In genomic region chr22:48507171-48507570, GRCh38 we compare ENCODE assay signal across 21 cellular contexts.
DNase-seq lines count a peak whose midpoint lies in the region; ATAC-seq, FAIRE-seq and TF ChIP-seq lines count a peak whose summit lies in the region.
"Had no signal": no experiment of that assay in that cellular context is flagged by ENCODE, and none has a peak within 500 bp of the region (broad histone marks: within the 10 kb centered on the region; RNA-seq: fewer than 3 reads in every experiment).

No MANE protein-coding gene starts in this region.

- no peak for TF ChIP-seq POLR2A in H1 (IDR thresholded peaks at IDR 0.05; ENCODE audit: control extremely low read depth in 1 of 2, low read depth in 2 of 2, low read length in 2 of 2)

- no peak overlapping the region for H2BK20ac ChIP-seq in H1 (ENCODE audit: low read length)

- no peak overlapping the region for H2BK15ac ChIP-seq in H1 (ENCODE audit: low read length)

- H3K79me2 ChIP-seq in H1 (ENCODE audit: control insufficient read depth in 1 of 2, insufficient read depth in 2 of 2, low read length in 2 of 2): peaks cover 0 to 42% of the 10 kb centered on the region in 2 experiments; a peak in 2 of 4 replicates

- DNase-seq in NCI-H2029 (lab: John Stamatoyannopoulos, UW) (peak; percentile 35), NCI-H2029 treated with DMSO at 0.1 percent for 48 hours (lab: John Stamatoyannopoulos, UW) (no peak), Right ventricle myocardium inferior (ENCODE audit: missing footprints) (peak; percentile 25), left ventricle myocardium inferior (no peak), DMS79 treated with DMSO at 0.1 percent for 48 hours (lab: John Stamatoyannopoulos, UW) (peak; percentile 33), H1 (ENCODE audit: low read depth in 1 of 2, low spot score in 2 of 2) (no peak), NCI-H69 (lab: John Stamatoyannopoulos, UW) (no peak)
- DNase-seq in stimulated activated CD4-positive, alpha-beta T cell treated with anti-CD3 and anti-CD28 coated beads, Interleukin-2, amount 100 ng/mL, for 48 hours: no peak
- DNase-seq: CD4-positive, CD25-positive, alpha-beta regulatory T cell; DMS 273 treated with DMSO at 0.1 percent for 48 hours; DND-41; GDM1; H9 had no signal

- no peak overlapping the region for H3K4me3 ChIP-seq in left ventricle myocardium inferior
- H3K4me3 ChIP-seq in H1 (ENCODE audit: extremely low read depth in 1 of 4, insufficient read depth in 2 of 4, low read depth in 3 of 4, low read length in 4 of 4): no peak overlapping the region
- H3K4me3 ChIP-seq: BLaER1, GM12878 had no signal

- H3K4me2 ChIP-seq in H1 (ENCODE audit: insufficient read depth in 1 of 2, low read depth in 2 of 2, low read length in 2 of 2): no peak overlapping the region
- H3K4me2 ChIP-seq: BLaER1 had no signal

- H3K4me1 ChIP-seq in left ventricle myocardium inferior: no peaks in the 10 kb centered on the region
- H3K4me1 ChIP-seq in H1 (replicated peaks in 1 of 4; ENCODE audit: control insufficient read depth in 3 of 4, insufficient read depth in 4 of 4, low read length in 3 of 4): peaks cover 0 to 10% (median 5%) of the 10 kb centered on the region in 4 experiments; a peak in 4 of 7 replicates
- H3K4me1 ChIP-seq: BLaER1 had no signal

- no peak overlapping the region for H3K9ac ChIP-seq in H1 (replicated peaks in 1 of 4; ENCODE audit: extremely low read depth in 1 of 4, low read depth in 3 of 4, low read length in 3 of 4)
- H3K9ac ChIP-seq: BLaER1 had no signal

- no peak for FAIRE-seq in H1 (lab: Jason Lieb, UNC)
- FAIRE-seq: A204.1, D721Med, GM12878 had no signal

- H4K5ac ChIP-seq in H1 (ENCODE audit: insufficient read length, low read depth, low read length): no peak overlapping the region

- peaks cover 16% of the 10 kb centered on the region for H3K79me1 ChIP-seq in H1 (ENCODE audit: low read depth, low read length)

- no peak overlapping the region for H4K91ac ChIP-seq in H1 (replicated peaks; ENCODE audit: insufficient read length, low read length)

- peaks cover 9 to 18% of the 10 kb centered on the region in 2 experiments for H4K20me1 ChIP-seq in H1 (replicated peaks in 1 of 2; ENCODE audit: control insufficient read depth in 1 of 2, insufficient read depth in 2 of 2, low read length in 2 of 2)
- H4K20me1 ChIP-seq: BLaER1 had no signal

- POLR2A ChIA-PET in H1 (lab: Charles Lee; ENCODE audit: partially characterized antibody): no interaction called here

- no peak overlapping the region for H3K23ac ChIP-seq in H1 (ENCODE audit: insufficient read length)

- H4K8ac ChIP-seq in H1 (ENCODE audit: extremely low read depth, insufficient read depth, low read length): peak overlapping the region; percentile 2; the same call in 1 of the 2 replicates

- ATAC-seq in Right ventricle myocardium inferior: no peak
- ATAC-seq: CD8-positive, alpha-beta T cell; GM12878; HCT116 had no signal

- no peak for TF ChIP-seq EP300 in H1 (IDR thresholded peaks at IDR 0.05; ENCODE audit: borderline replicate concordance in 1 of 2, low read depth in 2 of 2, low read length in 2 of 2)

- 78% methylated on average over 5 of the region's 9 CpGs; no CpG with 5 or more reads in 1 of the 2 experiments for WGBS in H1 (ENCODE audit: extremely low coverage in 1 of 2, insufficient coverage in 1 of 2, insufficient read length in 1 of 2, insufficient replicate concordance in 2 of 2, low coverage in 1 of 2, low lambda C conversion rate in 2 of 2, missing lambda C conversion rate in 1 of 2), 2 experiments

- no peak overlapping the region for H2BK5ac ChIP-seq in H1 (ENCODE audit: low read depth, low read length)

- H3K23me2 ChIP-seq in H1 (ENCODE audit: low read depth, low read length): no peaks in the 10 kb centered on the region

- no peak overlapping the region for H2AFZ ChIP-seq in H1 (ENCODE audit: low read length)

- H3K27me3 ChIP-seq in left ventricle myocardium inferior (ENCODE audit: low read depth) (peaks cover 76% of the 10 kb centered on the region), H1 (replicated peaks in 1 of 4; ENCODE audit: control insufficient read depth in 3 of 4, extremely low read depth in 1 of 4, insufficient read depth in 3 of 4, low read length in 3 of 4) (no peaks in the 10 kb centered on the region)
- H3K27me3 ChIP-seq: BLaER1 had no signal

- intact Hi-C loops in Right ventricle myocardium inferior (cut with DNase I) (no loop called here), left ventricle myocardium inferior (cut with micrococcal nuclease) (no loop called here)

- no peak overlapping the region for H3K18ac ChIP-seq in H1 (ENCODE audit: extremely low read depth, low read length)

- H3K27ac ChIP-seq in left ventricle myocardium inferior (replicated peaks) (no peak overlapping the region), H1 (ENCODE audit: low read depth, low read length) (no peak overlapping the region)
- H3K27ac ChIP-seq: 22Rv1, BLaER1, C4-2B had no signal

- H3K4ac ChIP-seq in H1 (replicated peaks; ENCODE audit: insufficient read length, low read depth, low read length): no peak overlapping the region

- no peak for TF ChIP-seq RAD21 in H1 (IDR thresholded peaks at IDR 0.05 in 1 of 2, conservative IDR thresholded peaks at IDR 0.05 in 1 of 2; ENCODE audit: low read depth in 2 of 2, low read length in 2 of 2)

- no peak overlapping the region for H2BK12ac ChIP-seq in H1 (ENCODE audit: low read depth, low read length)

- no peak overlapping the region for H3K56ac ChIP-seq in H1 (replicated peaks; ENCODE audit: insufficient read length, low read depth, low read length)

- H3K36me3 ChIP-seq in left ventricle myocardium inferior: no peaks in the 10 kb centered on the region
- no peaks in the 10 kb centered on the region for H3K36me3 ChIP-seq in H1 (ENCODE audit: control insufficient read depth in 2 of 4, insufficient read depth in 4 of 4, low read length in 3 of 4)
- H3K36me3 ChIP-seq: BLaER1 had no signal

- no peak overlapping the region for H2AK5ac ChIP-seq in H1 (ENCODE audit: low read depth, low read length)

- CTCF ChIA-PET in H1 (lab: Charles Lee; ENCODE audit: partially characterized antibody): interaction anchor here (1.3 to 1.4 kb wide), 2 partner anchors 10 to 11 kb away, joined by 3 to 5 read pairs; no protein-coding TSS in a partner anchor

- TF ChIP-seq CTCF in left ventricle myocardium inferior (IDR thresholded peaks at IDR 0.05; ENCODE audit: borderline replicate concordance) (no peak), H1 (IDR thresholded peaks at IDR 0.05; ENCODE audit: control extremely low read depth in 1 of 3, insufficient read depth in 1 of 3, low read depth in 1 of 3, low read length in 3 of 3) (no peak)

- H3K14ac ChIP-seq in H1 (ENCODE audit: insufficient read length): no peak overlapping the region

- no peak overlapping the region for H2BK120ac ChIP-seq in H1 (replicated peaks; ENCODE audit: low read depth, low read length)

- H3K9me3 ChIP-seq in left ventricle myocardium inferior (replicated peaks) (no peaks in the 10 kb centered on the region), H1 (ENCODE audit: insufficient read depth in 2 of 2, low read depth in 1 of 2, low read length in 1 of 2) (no peaks in the 10 kb centered on the region)
- H3K9me3 ChIP-seq: BLaER1 had no signal

TF ChIP-seq in H1, 55 proteins besides CTCF, POLR2A, EP300 and RAD21:
- TF ChIP-seq SP2 (IDR thresholded peaks at IDR 0.05; ENCODE audit: low read length) (no peak), E2F6 (IDR thresholded peaks at IDR 0.05) (no peak), RXRA (IDR thresholded peaks at IDR 0.05; ENCODE audit: insufficient read depth, low read depth, low read length) (no peak)

Comparison
In these comparisons a context has a peak if more than half of its experiments do, and no peak if none do; other contexts are left out.
1. DNase-seq: peak in NCI-H2029 (single experiment), Right ventricle myocardium inferior (single experiment) and DMS79 treated with DMSO at 0.1 percent for 48 hours (single experiment); none in NCI-H2029 treated with DMSO at 0.1 percent for 48 hours (single experiment), left ventricle myocardium inferior (single experiment), H1 (0 of 2), stimulated activated CD4-positive, alpha-beta T cell treated with anti-CD3 and anti-CD28 coated beads, Interleukin-2, amount 100 ng/mL, for 48 hours (0 of 2) and NCI-H69 (single experiment).